In the genomic region with DNA sequence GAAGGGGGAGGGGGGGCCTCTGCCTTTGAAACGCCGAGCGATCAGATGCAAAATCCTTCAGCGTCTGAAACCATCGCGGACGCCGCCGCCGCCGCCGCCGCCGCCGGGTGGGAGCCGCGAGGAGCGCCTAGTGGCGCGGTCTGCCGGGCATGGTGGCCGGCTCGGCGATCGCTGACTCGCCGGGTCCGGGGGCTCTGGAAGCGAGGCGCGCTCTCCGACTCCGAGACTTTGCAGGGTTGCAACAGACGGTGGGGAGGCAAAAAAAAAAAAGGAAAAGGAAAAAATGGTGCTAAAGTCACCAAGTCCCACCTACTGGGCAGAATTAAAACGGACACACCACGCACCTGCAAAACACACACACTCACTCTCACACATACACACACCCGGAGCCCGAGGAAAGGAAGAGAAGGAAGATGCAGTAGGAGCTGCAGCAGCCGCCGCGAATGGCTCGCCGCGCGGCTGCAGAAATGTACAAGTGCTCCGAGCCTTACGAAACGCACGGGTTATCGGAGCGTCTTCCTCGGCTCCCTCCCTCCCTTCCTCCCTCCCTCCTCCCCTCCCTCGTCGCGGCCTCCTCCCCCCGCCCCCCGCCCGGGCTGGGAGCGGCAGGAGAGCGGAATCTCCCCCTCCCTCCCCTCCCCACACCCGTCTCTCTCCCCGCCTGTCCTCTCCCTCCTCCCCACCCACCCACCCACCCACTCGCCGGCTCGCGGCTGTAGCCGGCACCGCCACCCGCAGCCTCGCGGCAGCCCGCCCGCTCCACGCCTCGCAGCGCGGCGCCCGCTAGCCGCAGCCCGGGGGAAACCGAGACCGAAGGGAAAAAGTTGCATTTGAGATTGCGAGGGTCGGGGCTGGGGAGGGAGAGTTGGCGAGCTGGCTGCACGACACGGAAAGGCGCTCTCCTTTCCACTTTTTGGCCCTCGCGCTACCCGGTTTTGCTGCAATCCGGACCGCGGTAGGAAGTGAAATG, we compare ENCODE assay signal across 8 cellular contexts. TPM values are rescaled to one million over a fixed set of nuclear protein-coding genes. Genes with fewer than 3 reads are reported as not detected.
A peak's percentile ranks its signal among the peaks of the same experiment; 100 is the strongest.
DNase-seq lines count a peak whose midpoint lies in the region; ATAC-seq and TF ChIP-seq lines count a peak whose summit lies in the region.

A gene (minus strand): TSS at position 479 of the 970 bp plus-strand sequence. CDS start 586 bp downstream, outside the sequence.

- H3K36me3 ChIP-seq in hepatocyte (replicated peaks; ENCODE audit: insufficient read depth, low read depth), result no peaks in the 10 kb centered on the region

- H3K79me2 ChIP-seq in hepatocyte, result no peaks in the 10 kb centered on the region

- CTCF ChIA-PET in activated naive CD4-positive, alpha-beta T cell treated with anti-CD3 and anti-CD28 coated beads, Interleukin-2, amount 10 ng/mL, durations not matched to agents 7 days and 5 days (lab: Charles Lee), result interaction anchor here (1.1 to 2.3 kb wide), 5 partner anchors 9 to 18 kb away, joined by 3 to 10 read pairs (median 4); no protein-coding TSS in a partner anchor
- CTCF ChIA-PET in activated CD4-positive, alpha-beta memory T cell treated with anti-CD3 and anti-CD28 coated beads, Interleukin-2, amount 10 ng/mL, durations not matched to agents 7 days and 5 days (lab: Charles Lee), result no interaction called here

- H3K36me3 Mint-ChIP-seq in activated naive CD4-positive, alpha-beta T cell treated with anti-CD3 and anti-CD28 coated beads, Interleukin-2, amount 10 ng/mL, durations not matched to agents 7 days and 5 days, result peaks cover 3% of the 10 kb centered on the region
- no peaks in the 10 kb centered on the region for H3K36me3 Mint-ChIP-seq in activated CD4-positive, alpha-beta memory T cell treated with anti-CD3 and anti-CD28 coated beads, Interleukin-2, amount 10 ng/mL, durations not matched to agents 7 days and 5 days (ENCODE audit: low read depth)

- no peak within 1 kb of the TSS for H3K27ac ChIP-seq in hepatocyte

- ATAC-seq in sciatic nerve (peak; percentile 41), GM19452 (IDR thresholded peaks at IDR 0.05; ENCODE audit: unreplicated experiment) (no peak)

- H3K27me3 Mint-ChIP-seq in activated naive CD4-positive, alpha-beta T cell treated with anti-CD3 and anti-CD28 coated beads, Interleukin-2, amount 10 ng/mL, durations not matched to agents 7 days and 5 days, result peaks cover 93% of the 10 kb centered on the region
- H3K27me3 Mint-ChIP-seq in activated CD4-positive, alpha-beta memory T cell treated with anti-CD3 and anti-CD28 coated beads, Interleukin-2, amount 10 ng/mL, durations not matched to agents 7 days and 5 days, result peaks cover 64% of the 10 kb centered on the region

- no peaks in the 10 kb centered on the region for H3K9me2 ChIP-seq in hepatocyte (replicated peaks; ENCODE audit: insufficient read depth)

- H3K27me3 ChIP-seq in hepatocyte, result peaks cover 73% of the 10 kb centered on the region

- H2AFZ ChIP-seq in hepatocyte, result peak within 1 kb of the TSS; percentile 40

- H3K9me3 Mint-ChIP-seq in activated naive CD4-positive, alpha-beta T cell treated with anti-CD3 and anti-CD28 coated beads, Interleukin-2, amount 10 ng/mL, durations not matched to agents 7 days and 5 days, result no peaks in the 10 kb centered on the region
- H3K9me3 Mint-ChIP-seq in activated CD4-positive, alpha-beta memory T cell treated with anti-CD3 and anti-CD28 coated beads, Interleukin-2, amount 10 ng/mL, durations not matched to agents 7 days and 5 days, result no peaks in the 10 kb centered on the region

- peak within 1 kb of the TSS; percentile 33 for H3K27ac Mint-ChIP-seq in activated naive CD4-positive, alpha-beta T cell treated with anti-CD3 and anti-CD28 coated beads, Interleukin-2, amount 10 ng/mL, durations not matched to agents 7 days and 5 days
- no peak within 1 kb of the TSS for H3K27ac Mint-ChIP-seq in activated CD4-positive, alpha-beta memory T cell treated with anti-CD3 and anti-CD28 coated beads, Interleukin-2, amount 10 ng/mL, durations not matched to agents 7 days and 5 days

- H3K4me2 ChIP-seq in hepatocyte, result peak within 1 kb of the TSS; percentile 96

- POLR2A ChIA-PET in activated CD4-positive, alpha-beta memory T cell treated with anti-CD3 and anti-CD28 coated beads, Interleukin-2, amount 10 ng/mL, durations not matched to agents 7 days and 5 days (lab: Charles Lee), result no interaction called here

- WGBS in hepatocyte (ENCODE audit: low lambda C conversion rate, missing lambda C conversion rate), result 1% methylated on average over 50 of the region's 95 CpGs

- intact Hi-C loops in sciatic nerve (cut with DNase I), result loop anchor here (10.0 kb wide), 1 partner anchor 1342 kb away; no protein-coding TSS in a partner anchor

- peaks cover 24% of the 10 kb centered on the region for H3K4me1 Mint-ChIP-seq in activated naive CD4-positive, alpha-beta T cell treated with anti-CD3 and anti-CD28 coated beads, Interleukin-2, amount 10 ng/mL, durations not matched to agents 7 days and 5 days
- peaks cover 17% of the 10 kb centered on the region for H3K4me1 Mint-ChIP-seq in activated CD4-positive, alpha-beta memory T cell treated with anti-CD3 and anti-CD28 coated beads, Interleukin-2, amount 10 ng/mL, durations not matched to agents 7 days and 5 days

- H3K4me3 ChIP-seq in hepatocyte, result peak within 1 kb of the TSS; percentile 52

- peak; percentile 38 for DNase-seq in activated naive CD4-positive, alpha-beta T cell treated with anti-CD3 and anti-CD28 coated beads, Interleukin-2, amount 10 ng/mL, durations not matched to agents 7 days and 5 days
- no peak for DNase-seq in activated naive CD4-positive, alpha-beta T cell (lab: John Stamatoyannopoulos, UW)
- DNase-seq in activated CD4-positive, alpha-beta memory T cell treated with anti-CD3 and anti-CD28 coated beads, Interleukin-2, amount 10 ng/mL, durations not matched to agents 7 days and 5 days, result no peak
- DNase-seq in hepatocyte (ENCODE audit: low spot score), result peak; percentile 38
- DNase-seq in sciatic nerve (ENCODE audit: low spot score), result peak; percentile 69
- no peak for DNase-seq in NCI-H2196 (lab: John Stamatoyannopoulos, UW; ENCODE audit: unreplicated experiment)
- no peak for DNase-seq in RKO (ENCODE audit: low spot score)

- no peak for TF ChIP-seq CTCF in hepatocyte (IDR thresholded peaks at IDR 0.05; ENCODE audit: poor library complexity)

- no peaks in the 10 kb centered on the region for H4K20me1 ChIP-seq in hepatocyte (ENCODE audit: insufficient read depth, poor library complexity, severe bottlenecking)

- no peaks in the 10 kb centered on the region for H3K9me3 ChIP-seq in hepatocyte (ENCODE audit: low read depth)

- peak within 1 kb of the TSS; percentile 79 for H3K4me3 Mint-ChIP-seq in activated naive CD4-positive, alpha-beta T cell treated with anti-CD3 and anti-CD28 coated beads, Interleukin-2, amount 10 ng/mL, durations not matched to agents 7 days and 5 days
- peak within 1 kb of the TSS; percentile 64 for H3K4me3 Mint-ChIP-seq in activated CD4-positive, alpha-beta memory T cell treated with anti-CD3 and anti-CD28 coated beads, Interleukin-2, amount 10 ng/mL, durations not matched to agents 7 days and 5 days

- H3K4me1 ChIP-seq in hepatocyte (ENCODE audit: insufficient read depth), result peaks cover 11% of the 10 kb centered on the region

RNA-seq across cellular contexts. Expression of the gene that starts here (rescaled TPM):
- not detected for total RNA-seq in activated CD4-positive, alpha-beta memory T cell treated with anti-CD3 and anti-CD28 coated beads, Interleukin-2, amount 10 ng/mL, durations not matched to agents 7 days and 5 days
- total RNA-seq in hepatocyte (3.6 and 4.9 TPM in 2 replicates), sciatic nerve (28.4 TPM)
- 3.0 and 5.6 TPM in 2 replicates for polyA plus RNA-seq in hepatocyte

Comparison
In these comparisons a context has a peak if more than half of its experiments do, and no peak if none do; other contexts are left out.
1. DNase-seq: peak in activated naive CD4-positive, alpha-beta T cell treated with anti-CD3 and anti-CD28 coated beads, Interleukin-2, amount 10 ng/mL, durations not matched to agents 7 days and 5 days (single experiment), hepatocyte (single experiment) and sciatic nerve (single experiment); none in activated naive CD4-positive, alpha-beta T cell (0 of 4), activated CD4-positive, alpha-beta memory T cell treated with anti-CD3 and anti-CD28 coated beads, Interleukin-2, amount 10 ng/mL, durations not matched to agents 7 days and 5 days (single experiment), NCI-H2196 (single experiment) and RKO (single experiment).